Comparison of ENCODE assay signal across 8 cellular contexts in the genomic region with DNA sequence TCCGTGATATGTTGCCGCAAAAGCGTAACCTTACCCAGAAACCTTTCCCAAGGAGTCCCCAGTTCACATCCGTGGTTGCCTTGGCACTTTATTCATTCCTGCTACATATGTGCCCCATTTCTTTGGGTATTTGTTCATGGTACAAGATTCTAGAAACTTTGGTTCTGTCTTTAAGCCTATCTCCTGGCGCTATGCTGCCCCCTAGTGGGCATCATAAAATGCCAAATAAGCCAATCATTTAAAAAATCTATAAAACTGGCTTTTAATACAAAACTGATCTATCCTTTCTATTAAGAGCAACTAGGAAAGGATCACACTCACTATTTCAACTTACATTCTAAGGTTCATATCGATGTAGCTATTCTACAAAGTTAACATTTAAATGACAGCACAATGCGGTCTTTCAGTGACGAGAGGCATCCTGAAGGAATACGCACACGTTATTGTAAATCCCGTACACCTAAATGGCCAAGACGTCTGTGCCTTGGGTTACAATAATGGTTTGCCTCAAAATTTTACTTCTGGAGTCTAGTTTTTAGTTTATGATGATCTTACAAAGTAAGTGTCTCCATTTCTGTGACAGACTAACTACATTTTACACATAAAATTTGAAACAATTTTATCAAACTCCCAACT. TPM values are rescaled to one million over a fixed set of nuclear protein-coding genes. Genes with fewer than 3 reads are reported as not detected.
A peak's percentile ranks its signal among the peaks of the same experiment; 100 is the strongest.
DNase-seq lines count a peak whose midpoint lies in the region; ATAC-seq and TF ChIP-seq lines count a peak whose summit lies in the region.

No MANE protein-coding gene starts in this region.

- no peaks in the 10 kb centered on the region; the same call in 1 of the 2 replicates for H3K9me1 ChIP-seq in IMR-90 (ENCODE audit: insufficient read depth, low read length)

- peak overlapping the region; percentile 58; the same call in 1 of the 3 replicates for H2BK15ac ChIP-seq in IMR-90 (ENCODE audit: low read depth, low read length)

- peak overlapping the region; percentile 34 to 67; a peak in 2 of 4 replicates for H4K8ac ChIP-seq in IMR-90 (ENCODE audit: low read depth in 2 of 2, low read length in 2 of 2)

- H2AK9ac ChIP-seq in IMR-90 (replicated peaks; ENCODE audit: low read depth, low read length, poor library complexity) = no peak overlapping the region

- peak overlapping the region; percentile 94 for H2BK20ac ChIP-seq in IMR-90 (ENCODE audit: low read depth, low read length)

- H3K27ac ChIP-seq in DND-41 (ENCODE audit: low read length) (peak overlapping the region; percentile 51), IMR-90 (ENCODE audit: insufficient read depth, low read length) (no peak overlapping the region), brain microvascular endothelial cell (no peak overlapping the region)

- H3K9me3 ChIP-seq in DND-41 (ENCODE audit: insufficient read depth, low read length, severe bottlenecking) (no peaks in the 10 kb centered on the region), IMR-90 (ENCODE audit: control insufficient read depth, insufficient read depth, low read length) (no peaks in the 10 kb centered on the region)

- peak overlapping the region; percentile 54 for H2AFZ ChIP-seq in DND-41 (ENCODE audit: low read depth, low read length)
- H2AFZ ChIP-seq in IMR-90 (replicated peaks; ENCODE audit: low read length, poor library complexity) = no peak overlapping the region

- peak overlapping the region; percentile 86 for H2BK120ac ChIP-seq in IMR-90 (ENCODE audit: low read depth, low read length)

- ATAC-seq in DND-41 (ENCODE audit: insufficient read depth, low read depth) = peak; percentile 71
- peak; percentile 70 for ATAC-seq in IMR-90 (ENCODE audit: low read depth)
- peak; percentile 81 for ATAC-seq in left lobe of liver
- ATAC-seq in HG03520 (IDR thresholded peaks at IDR 0.05; ENCODE audit: unreplicated experiment) = no peak
- no peak for ATAC-seq in HG03460 (IDR thresholded peaks at IDR 0.05; ENCODE audit: unreplicated experiment)

- peaks cover 28% of the 10 kb centered on the region for H3K4me1 ChIP-seq in DND-41 (ENCODE audit: insufficient read depth, low read length)
- peaks cover 2% of the 10 kb centered on the region; the same call in 1 of the 2 replicates for H3K4me1 ChIP-seq in IMR-90 (ENCODE audit: control insufficient read depth, insufficient read depth, low read length)

- H4K20me1 ChIP-seq in DND-41 (ENCODE audit: insufficient read depth, low read length) (no peaks in the 10 kb centered on the region), IMR-90 (ENCODE audit: insufficient read depth, low read length) (no peaks in the 10 kb centered on the region)

- no peak overlapping the region for H3K18ac ChIP-seq in IMR-90 (ENCODE audit: low read depth, low read length)

- DNase-seq in DND-41 (peak; percentile 70), IMR-90 (peak; percentile 60), T-helper 2 cell (peak in 4 of 5 experiments; percentile 9 to 46 (median 32)), brain microvascular endothelial cell (peak; percentile 25), left lobe of liver (ENCODE audit: low spot score) (no peak)
- peak; percentile 44 for DNase-seq in stimulated activated CD8-positive, alpha-beta memory T cell treated with anti-CD3 and anti-CD28 coated beads, Interleukin-12 subunit alpha, Interleukin-12 subunit beta, amount 100 ng/mL, for 1 hour (ENCODE audit: low read depth)

- H4K5ac ChIP-seq in IMR-90 (ENCODE audit: low read depth, low read length) = no peak overlapping the region

- peak; percentile 46; the same call in 1 of the 2 replicates for TF ChIP-seq POLR2A in IMR-90 (IDR thresholded peaks at IDR 0.05; ENCODE audit: low read depth, low read length)

- TF ChIP-seq CTCF in DND-41 (IDR thresholded peaks at IDR 0.05; ENCODE audit: borderline replicate concordance, extremely low read depth, low read length, poor library complexity, severe bottlenecking) = peak; percentile 89
- TF ChIP-seq CTCF in IMR-90 (conservative IDR thresholded peaks at IDR 0.05; ENCODE audit: low read depth, low read length) = peak; percentile 93
- TF ChIP-seq CTCF in brain microvascular endothelial cell (IDR thresholded peaks at IDR 0.05; ENCODE audit: low read depth, low read length, missing control alignments) = peak; percentile 74

- no TSS peak for BruUV-seq in IMR-90 (replicated peaks; lab: Mats Ljungman, UMichigan)

- H3K4ac ChIP-seq in IMR-90 (ENCODE audit: low read depth, low read length) = peak overlapping the region; percentile 63

- dilution Hi-C loops in IMR-90 (cut with HindIII; ENCODE audit: low sequenced_read_pairs, unreplicated experiment) = no loop called here

- no peaks in the 10 kb centered on the region for H3K79me1 ChIP-seq in IMR-90 (ENCODE audit: low read depth in 1 of 2, low read length in 2 of 2)

- POLR2A ChIA-PET in IMR-90 (lab: Charles Lee; ENCODE audit: unreplicated experiment) = no interaction called here

- intact Hi-C loops in IMR-90 (cut with micrococcal nuclease) = no loop called here

- H3K4me3 ChIP-seq in DND-41 (ENCODE audit: low read depth in 1 of 2, low read length in 2 of 2) (no peak overlapping the region), IMR-90 (ENCODE audit: insufficient read depth, low read depth, low read length) (no peak overlapping the region), brain microvascular endothelial cell (ENCODE audit: low read depth, low read length) (no peak overlapping the region)

- CTCF ChIA-PET in IMR-90 (lab: Yijun Ruan, JAX) = interaction anchor here (1.4 kb wide), 1 partner anchor 14 kb away, joined by 4 read pairs; no protein-coding TSS in a partner anchor

- H3K36me3 ChIP-seq in DND-41 (ENCODE audit: insufficient read depth, low read length) (no peaks in the 10 kb centered on the region), IMR-90 (ENCODE audit: control insufficient read depth, insufficient read depth, low read length) (no peaks in the 10 kb centered on the region), brain microvascular endothelial cell (replicated peaks) (no peaks in the 10 kb centered on the region)

- WGBS in IMR-90 (ENCODE audit: extremely low coverage in 2 of 2, insufficient read length in 1 of 2), 2 experiments = 0% methylated on average over 1 of the region's 12 CpGs; no CpG with 5 or more reads in 1 of the 2 experiments

- H2AK5ac ChIP-seq in IMR-90 (ENCODE audit: low read depth, low read length) = peak overlapping the region; percentile 89; the same call in 1 of the 2 replicates

- H3K56ac ChIP-seq in IMR-90 (ENCODE audit: extremely low read depth, insufficient read depth, low read length) = no peak overlapping the region

- H3K23ac ChIP-seq in IMR-90 (ENCODE audit: low read depth, low read length) = no peak overlapping the region

- H3K4me2 ChIP-seq in DND-41 (ENCODE audit: insufficient read depth, low read length) (no peak overlapping the region), IMR-90 (ENCODE audit: low read depth, low read length) (no peak overlapping the region)

- H3K79me2 ChIP-seq in DND-41 (ENCODE audit: insufficient read depth, low read length) = no peaks in the 10 kb centered on the region

- no peaks in the 10 kb centered on the region for H3K27me3 ChIP-seq in DND-41 (ENCODE audit: insufficient read depth, low read length, poor library complexity)
- H3K27me3 ChIP-seq in IMR-90 (ENCODE audit: control insufficient read depth, insufficient read depth, low read length) = peaks cover 6% of the 10 kb centered on the region
- no peaks in the 10 kb centered on the region for H3K27me3 ChIP-seq in brain microvascular endothelial cell (replicated peaks)

- in situ Hi-C loops in IMR-90 (cut with MboI; ENCODE audit: low sequenced_read_pairs) = no loop called here
- in situ Hi-C loops in brain microvascular endothelial cell (cut with HindIII; ENCODE audit: low pct_ligation_motif_present, low sequenced_read_pairs) = no loop called here

- H2BK5ac ChIP-seq in IMR-90 (ENCODE audit: low read depth, low read length, poor library complexity, severe bottlenecking) = no peak overlapping the region

- H3K9ac ChIP-seq in DND-41 (ENCODE audit: low read depth, low read length) (no peak overlapping the region), IMR-90 (ENCODE audit: low read depth, low read length) (no peak overlapping the region)

- H3K14ac ChIP-seq in IMR-90 (replicated peaks; ENCODE audit: low read depth, low read length) = no peak overlapping the region

- H4K91ac ChIP-seq in IMR-90 (ENCODE audit: insufficient read depth, low read depth, low read length) = peak overlapping the region; percentile 79; the same call in 1 of the 2 replicates

- peak; percentile 94 for TF ChIP-seq RAD21 in IMR-90 (IDR thresholded peaks at IDR 0.05; ENCODE audit: low read length)

TF ChIP-seq in IMR-90, 13 proteins besides CTCF, POLR2A, EP300 and RAD21:
- TF ChIP-seq NFE2L2 (IDR thresholded peaks at IDR 0.05; ENCODE audit: low read depth, low read length) (no peak), SMC3 (IDR thresholded peaks at IDR 0.05; ENCODE audit: low read depth, low read length) (peak; percentile 99), MAFK (IDR thresholded peaks at IDR 0.05; ENCODE audit: low read depth, low read length) (0 out of 2 replicates have a peak, but pooled peaks have one; percentile 22)

RNA-seq across cellular contexts. Expression of a gene that starts 16.2 kb away (rescaled TPM):
- total RNA-seq in IMR-90 (2012; rRNA removed) (not detected in 2 replicates), left lobe of liver (not detected)
- polyA plus RNA-seq in IMR-90 (2012; rRNA removed) = not detected in 2 replicates
- not detected in 2 replicates for polyA plus RNA-seq in IMR-90 (2012; cell fraction: cytosol; rRNA removed)
- polyA plus RNA-seq in IMR-90 (2012; cell fraction: nucleus; rRNA removed; ENCODE audit: low replicate concordance) = not detected in 2 replicates

RNA-seq across cellular contexts. Expression of a gene that starts 47.7 kb away (rescaled TPM):
- total RNA-seq in IMR-90 (2012; rRNA removed) (not detected in 2 replicates), left lobe of liver (0.18 TPM)
- polyA plus RNA-seq in IMR-90 (2012; rRNA removed) = not detected in 2 replicates
- not detected in 2 replicates for polyA plus RNA-seq in IMR-90 (2012; cell fraction: cytosol; rRNA removed)
- polyA plus RNA-seq in IMR-90 (2012; cell fraction: nucleus; rRNA removed; ENCODE audit: low replicate concordance) = not detected in 2 replicates

Comparison
In these comparisons a context has a peak if more than half of its experiments do, and no peak if none do; other contexts are left out.
1. ATAC-seq: peak in DND-41 (single experiment), IMR-90 (single experiment) and left lobe of liver (single experiment); none in HG03520 (single experiment) and HG03460 (single experiment).
2. Peak in every context shown above with its lines, with median percentiles within 50 percentile points of each other: CTCF ChIP-seq.